9 cellular contexts compared by ENCODE assay signal in the genomic region with DNA sequence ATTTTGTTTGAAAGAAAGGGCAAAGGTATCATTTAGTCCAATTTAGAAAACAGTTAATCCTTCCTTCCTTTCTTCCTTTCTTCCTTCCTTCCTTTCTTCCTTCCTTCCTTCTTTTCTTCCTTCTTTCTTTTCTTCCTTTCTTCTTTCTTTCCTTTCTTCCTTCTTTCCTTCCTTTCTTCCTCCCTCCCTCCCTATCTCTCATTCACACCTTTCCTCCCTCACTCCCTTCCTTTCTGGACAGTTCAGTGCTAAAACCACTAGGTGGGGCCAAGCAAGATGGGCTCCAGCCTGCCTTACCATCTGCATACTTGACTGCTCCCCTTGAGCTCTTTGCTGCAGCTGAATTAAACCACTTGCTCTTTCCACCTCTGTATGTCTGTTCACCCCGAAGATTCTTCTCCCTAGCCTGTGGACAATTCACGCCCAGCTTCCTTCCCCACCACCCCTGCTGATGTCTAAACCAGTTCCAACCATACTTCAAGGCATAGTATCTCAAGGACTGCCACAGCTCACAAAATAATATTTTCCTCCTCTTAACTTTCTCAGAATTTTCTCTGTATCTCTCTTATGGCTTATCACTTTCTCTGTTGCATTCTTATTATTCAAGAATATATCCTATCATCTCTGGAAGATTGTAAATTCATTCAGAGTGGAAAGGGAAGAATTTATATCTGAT.
DNase-seq lines count a peak whose midpoint lies in the region; ATAC-seq lines count a peak whose summit lies in the region.
"Had no signal": no experiment of that assay in that cellular context is flagged by ENCODE, and none has a peak within 500 bp of the region (broad histone marks: within the 10 kb centered on the region; RNA-seq: fewer than 3 reads in every experiment).

No MANE protein-coding gene starts in this region.

- ATAC-seq in HG02623 (IDR thresholded peaks at IDR 0.05; ENCODE audit: unreplicated experiment), result peak; percentile 73
- no peak for ATAC-seq in HG02884 (IDR thresholded peaks at IDR 0.05; ENCODE audit: unreplicated experiment)
- ATAC-seq in naive thymus-derived CD4-positive, alpha-beta T cell, result no peak

- no peaks in the 10 kb centered on the region for H3K36me3 ChIP-seq in naive thymus-derived CD4-positive, alpha-beta T cell (ENCODE audit: control insufficient read depth in 2 of 3, insufficient read depth in 3 of 3, low read length in 3 of 3)

- POLR2A ChIA-PET in naive thymus-derived CD4-positive, alpha-beta T cell (lab: Charles Lee), result no interaction called here

- CTCF ChIA-PET in naive thymus-derived CD4-positive, alpha-beta T cell (lab: Charles Lee), result interaction anchor here (1.1 kb wide), 1 partner anchor 31 kb away, joined by 3 read pairs; no protein-coding TSS in a partner anchor

- in situ Hi-C loops in SK-MEL-5 (cut with HindIII; ENCODE audit: low pct_unique_long_range_greater_than_20kb, low sequenced_read_pairs), result no loop called here

- peaks cover 0 to 7% (median 5%) of the 10 kb centered on the region in 7 donors for H3K4me1 Mint-ChIP-seq in naive thymus-derived CD4-positive, alpha-beta T cell
- H3K4me1 Mint-ChIP-seq: activated B cell treated with CpG ODN at 0.5 μM for 24 hours had no signal

- no peak overlapping the region for H3K27ac ChIP-seq in naive thymus-derived CD4-positive, alpha-beta T cell (ENCODE audit: low read depth, low read length)

- peak; percentile 59 for DNase-seq in DMS 273 (lab: John Stamatoyannopoulos, UW; ENCODE audit: unreplicated experiment)
- no peak for DNase-seq in DMS 273 treated with DMSO at 0.1 percent for 48 hours (lab: John Stamatoyannopoulos, UW)
- DNase-seq in SK-MEL-5 (ENCODE audit: low read depth, low spot score), result peak; percentile 61
- DNase-seq in kidney tubule cell (ENCODE audit: low spot score), result peak; percentile 31
- DNase-seq in LoVo (ENCODE audit: low spot score), result no peak
- DNase-seq in naive thymus-derived CD4-positive, alpha-beta T cell, result no peak
- DNase-seq: activated B cell treated with CpG ODN at 0.5 μM for 24 hours had no signal

- peaks cover 0 to 16% (median 4%) of the 10 kb centered on the region in 5 donors for H3K27me3 Mint-ChIP-seq in naive thymus-derived CD4-positive, alpha-beta T cell
- H3K27me3 Mint-ChIP-seq: activated B cell treated with CpG ODN at 0.5 μM for 24 hours had no signal

- no peaks in the 10 kb centered on the region for H3K36me3 Mint-ChIP-seq in naive thymus-derived CD4-positive, alpha-beta T cell

- H3K9me3 Mint-ChIP-seq in naive thymus-derived CD4-positive, alpha-beta T cell, result peaks cover 0 to 5% (median 0%) of the 10 kb centered on the region in 11 donors
- H3K9me3 Mint-ChIP-seq: activated B cell treated with CpG ODN at 0.5 μM for 24 hours had no signal

- no peaks in the 10 kb centered on the region for H3K4me1 ChIP-seq in naive thymus-derived CD4-positive, alpha-beta T cell (ENCODE audit: control insufficient read depth in 2 of 2, insufficient read depth in 2 of 2, low read length in 2 of 2)

- peaks cover 0 to 3% of the 10 kb centered on the region in 2 donors for H3K27me3 ChIP-seq in naive thymus-derived CD4-positive, alpha-beta T cell (ENCODE audit: control insufficient read depth in 2 of 2, insufficient read depth in 2 of 2, low read length in 2 of 2)

- H3K4me3 ChIP-seq in naive thymus-derived CD4-positive, alpha-beta T cell (ENCODE audit: low read length), result no peak overlapping the region

- no peak overlapping the region for H3K4me3 Mint-ChIP-seq in naive thymus-derived CD4-positive, alpha-beta T cell
- H3K4me3 Mint-ChIP-seq: activated B cell treated with CpG ODN at 0.5 μM for 24 hours had no signal

- intact Hi-C loops in naive thymus-derived CD4-positive, alpha-beta T cell (cut with micrococcal nuclease), result no loop called here

- H3K27ac Mint-ChIP-seq in naive thymus-derived CD4-positive, alpha-beta T cell, result no peak overlapping the region
- H3K27ac Mint-ChIP-seq: activated B cell treated with CpG ODN at 0.5 μM for 24 hours had no signal

- H3K9me3 ChIP-seq in naive thymus-derived CD4-positive, alpha-beta T cell (ENCODE audit: control insufficient read depth in 2 of 3, low read length in 3 of 3), result no peaks in the 10 kb centered on the region

Comparison
In these comparisons a context has a peak if more than half of its experiments do, and no peak if none do; other contexts are left out.
1. DNase-seq: peak in DMS 273 (single experiment), SK-MEL-5 (single experiment) and kidney tubule cell (single experiment); none in DMS 273 treated with DMSO at 0.1 percent for 48 hours (single experiment), LoVo (single experiment) and naive thymus-derived CD4-positive, alpha-beta T cell (0 of 9).